1 cellular context compared by ENCODE assay signal in the genomic region with DNA sequence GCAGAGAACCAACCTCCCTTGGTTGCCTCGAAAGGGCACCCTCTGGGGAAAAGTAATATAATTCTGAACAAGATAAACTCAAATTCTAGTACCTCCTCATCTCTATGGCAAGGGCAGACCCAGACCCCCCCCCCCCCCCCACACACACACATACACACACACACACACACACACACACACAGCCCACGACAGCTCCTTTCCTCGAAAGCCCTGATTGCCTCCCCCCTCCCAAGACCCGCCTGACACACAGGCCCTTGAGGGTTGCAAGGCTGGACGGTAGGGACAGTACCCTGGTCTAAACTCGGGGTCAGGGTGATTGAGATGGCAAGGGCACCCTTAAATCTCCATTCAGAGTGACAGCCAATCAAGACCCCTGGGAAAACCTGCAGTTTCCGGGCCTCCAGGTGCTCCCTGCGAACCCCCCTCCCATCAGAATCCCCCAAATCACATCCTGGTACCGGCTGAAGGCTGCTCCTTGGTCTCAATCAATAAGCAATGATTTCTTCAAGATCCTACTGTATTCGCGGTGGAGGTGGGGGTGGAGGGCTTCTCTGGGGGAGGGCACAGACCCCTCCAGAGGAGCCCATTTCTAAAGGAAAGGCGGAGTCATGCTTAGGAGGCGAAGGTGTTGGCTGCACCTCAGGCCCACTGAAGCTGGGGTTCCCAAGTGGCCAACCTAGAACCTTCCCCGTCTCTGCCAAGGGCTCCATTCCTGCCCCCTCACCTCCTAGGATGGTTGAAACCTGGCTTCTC.
TF ChIP-seq lines count a peak whose summit lies in the region.

No MANE protein-coding gene starts in this region.

TF ChIP-seq in HCT116, 20 proteins besides CTCF, POLR2A, EP300 and RAD21 (continued from another document):
- TF ChIP-seq, protein P1, sequence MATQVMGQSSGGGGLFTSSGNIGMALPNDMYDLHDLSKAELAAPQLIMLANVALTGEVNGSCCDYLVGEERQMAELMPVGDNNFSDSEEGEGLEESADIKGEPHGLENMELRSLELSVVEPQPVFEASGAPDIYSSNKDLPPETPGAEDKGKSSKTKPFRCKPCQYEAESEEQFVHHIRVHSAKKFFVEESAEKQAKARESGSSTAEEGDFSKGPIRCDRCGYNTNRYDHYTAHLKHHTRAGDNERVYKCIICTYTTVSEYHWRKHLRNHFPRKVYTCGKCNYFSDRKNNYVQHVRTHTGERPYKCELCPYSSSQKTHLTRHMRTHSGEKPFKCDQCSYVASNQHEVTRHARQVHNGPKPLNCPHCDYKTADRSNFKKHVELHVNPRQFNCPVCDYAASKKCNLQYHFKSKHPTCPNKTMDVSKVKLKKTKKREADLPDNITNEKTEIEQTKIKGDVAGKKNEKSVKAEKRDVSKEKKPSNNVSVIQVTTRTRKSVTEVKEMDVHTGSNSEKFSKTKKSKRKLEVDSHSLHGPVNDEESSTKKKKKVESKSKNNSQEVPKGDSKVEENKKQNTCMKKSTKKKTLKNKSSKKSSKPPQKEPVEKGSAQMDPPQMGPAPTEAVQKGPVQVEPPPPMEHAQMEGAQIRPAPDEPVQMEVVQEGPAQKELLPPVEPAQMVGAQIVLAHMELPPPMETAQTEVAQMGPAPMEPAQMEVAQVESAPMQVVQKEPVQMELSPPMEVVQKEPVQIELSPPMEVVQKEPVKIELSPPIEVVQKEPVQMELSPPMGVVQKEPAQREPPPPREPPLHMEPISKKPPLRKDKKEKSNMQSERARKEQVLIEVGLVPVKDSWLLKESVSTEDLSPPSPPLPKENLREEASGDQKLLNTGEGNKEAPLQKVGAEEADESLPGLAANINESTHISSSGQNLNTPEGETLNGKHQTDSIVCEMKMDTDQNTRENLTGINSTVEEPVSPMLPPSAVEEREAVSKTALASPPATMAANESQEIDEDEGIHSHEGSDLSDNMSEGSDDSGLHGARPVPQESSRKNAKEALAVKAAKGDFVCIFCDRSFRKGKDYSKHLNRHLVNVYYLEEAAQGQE (IDR thresholded peaks at IDR 0.05; ENCODE audit: low read depth): no peak
